ENCODE assay signal across 30 cellular contexts in genomic region chr22:17475318-17476212, GRCh38.
DNase-seq lines count a peak whose midpoint lies in the region; TF ChIP-seq lines count a peak whose summit lies in the region.
"Had no signal": no experiment of that assay in that cellular context is flagged by ENCODE, and none has a peak within 500 bp of the region (broad histone marks: within the 10 kb centered on the region; RNA-seq: fewer than 3 reads in every experiment).

No MANE protein-coding gene starts in this region.

- H2BK15ac ChIP-seq in H9 (ENCODE audit: low read depth, low read length), result no peak overlapping the region
- no peak overlapping the region for H2BK15ac ChIP-seq in mesendoderm (replicated peaks; ENCODE audit: low read depth)

- H3K18ac ChIP-seq in H9 (ENCODE audit: insufficient read length, low read depth, low read length), result no peak overlapping the region
- peak overlapping the region; percentile 22 for H3K18ac ChIP-seq in mesendoderm (ENCODE audit: low read length)

- H3K36me3 ChIP-seq in HUES48 (ENCODE audit: control insufficient read depth, insufficient read depth, low read length), result peaks cover 39% of the 10 kb centered on the region
- no peaks in the 10 kb centered on the region for H3K36me3 ChIP-seq in OCI-LY7 (ENCODE audit: insufficient read depth, low read length)
- H3K36me3 ChIP-seq in mesendoderm (ENCODE audit: control insufficient read depth, insufficient read depth, low read length), result no peaks in the 10 kb centered on the region
- no peaks in the 10 kb centered on the region for H3K36me3 ChIP-seq in BE2C
- H3K36me3 ChIP-seq: esophagus squamous epithelium, heart right ventricle had no signal

- no peak overlapping the region for H2BK20ac ChIP-seq in H9 (ENCODE audit: low read depth, low read length, poor library complexity, severe bottlenecking)

- no peaks in the 10 kb centered on the region for H3K9me3 Mint-ChIP-seq in H9
- H3K9me3 Mint-ChIP-seq: activated naive CD4-positive, alpha-beta T cell treated with anti-CD3 and anti-CD28 coated beads, Interleukin-2, amount 50 U/mL, for 24 hours; activated T-helper 2 cell treated with anti-CD3 and anti-CD28 coated beads, Interferon-gamma antibody, Interleukin-2, Interleukin-4, amounts not matched to agents 10 μg/mL and 5 μg/mL and 100 μg/mL, durations not matched to agents 14 hours and 24 hours and 36 hours; stimulated activated naive B cell treated with anti-CD40 and anti-IgM and Interleukin-4, amounts not matched to agents 10 μg/mL and 1 μg/mL and 100 μg/mL, for 72 hours had no signal

- H3K4me1 ChIP-seq in H9 (ENCODE audit: insufficient read depth, low read length) (peaks cover 14% of the 10 kb centered on the region; the same call in 1 of the 2 replicates), HUES48 (ENCODE audit: control insufficient read depth, insufficient read depth, low read length) (peaks cover 63% of the 10 kb centered on the region), OCI-LY7 (ENCODE audit: insufficient read depth, low read length, poor library complexity, severe bottlenecking) (no peaks in the 10 kb centered on the region), mesendoderm (ENCODE audit: control insufficient read depth, low read depth, low read length) (peaks cover 28% of the 10 kb centered on the region), BE2C (no peaks in the 10 kb centered on the region; the same call in 1 of the 2 replicates)
- H3K4me1 ChIP-seq: esophagus squamous epithelium, foreskin keratinocyte had no signal

- H3K27me3 ChIP-seq in H9 (ENCODE audit: insufficient read depth, low read length), result no peaks in the 10 kb centered on the region
- H3K27me3 ChIP-seq in HUES48 (ENCODE audit: control insufficient read depth, insufficient read depth, low read length), result no peaks in the 10 kb centered on the region
- no peaks in the 10 kb centered on the region for H3K27me3 ChIP-seq in mesendoderm (ENCODE audit: insufficient read depth, low read length, poor library complexity)
- no peaks in the 10 kb centered on the region; the same call in 1 of the 2 replicates for H3K27me3 ChIP-seq in BE2C

- H4K5ac ChIP-seq in H9 (ENCODE audit: insufficient read length, low read depth, low read length) (no peak overlapping the region), mesendoderm (ENCODE audit: low read length) (no peak overlapping the region)

- POLR2A ChIA-PET in OCI-LY7 (lab: Charles Lee) (interaction anchor here (0.6 to 1.0 kb wide), 3 partner anchors 14 to 747 kb away, joined by 3 read pairs; no protein-coding TSS in a partner anchor), RWPE1 (lab: Yijun Ruan, JAX; ENCODE audit: low non-redundant PET) (no interaction called here)

- H3K79me2 ChIP-seq in H9 (ENCODE audit: insufficient read depth, low read length), result peaks cover 25% of the 10 kb centered on the region; the same call in 1 of the 2 replicates
- H3K79me2 ChIP-seq in OCI-LY7 (ENCODE audit: insufficient read depth, low read depth, low read length), result no peaks in the 10 kb centered on the region
- H3K79me2 ChIP-seq in mesendoderm (ENCODE audit: control insufficient read depth, insufficient read depth, low read length), result peaks cover 53% of the 10 kb centered on the region

- no peak overlapping the region for H3K23ac ChIP-seq in H9 (ENCODE audit: insufficient read length, low read depth, low read length)
- H3K23ac ChIP-seq in mesendoderm (ENCODE audit: low read length), result no peak overlapping the region

- H3T11ph ChIP-seq in H9 (ENCODE audit: low read length), result no peak overlapping the region

- no peak overlapping the region for H3K9ac ChIP-seq in H9 (ENCODE audit: extremely low read depth, insufficient read length, low read length)
- no peak overlapping the region for H3K9ac ChIP-seq in HUES48 (ENCODE audit: low read depth, low read length)
- H3K9ac ChIP-seq in mesendoderm (ENCODE audit: low read length), result no peak overlapping the region

- H2AFZ ChIP-seq in H9 (ENCODE audit: low read length) (no peak overlapping the region), OCI-LY7 (ENCODE audit: low read length) (no peak overlapping the region)

- H2BK5ac ChIP-seq in H9 (ENCODE audit: insufficient read length, low read length) (no peak overlapping the region), mesendoderm (ENCODE audit: low read length) (no peak overlapping the region)

- peaks cover 66 to 67% of the 10 kb centered on the region in 2 experiments for H3K4me1 Mint-ChIP-seq in H9
- H3K4me1 Mint-ChIP-seq: activated naive CD4-positive, alpha-beta T cell treated with anti-CD3 and anti-CD28 coated beads, Interleukin-2, amount 50 U/mL, for 24 hours had no signal

- H3K9me2 ChIP-seq in OCI-LY7 (ENCODE audit: insufficient read depth, low read length), result no peaks in the 10 kb centered on the region

- peaks cover 23 to 39% (median 38%) of the 10 kb centered on the region in 3 experiments for H3K36me3 Mint-ChIP-seq in H9 (ENCODE audit: insufficient read depth in 1 of 3, low read depth in 3 of 3)
- H3K36me3 Mint-ChIP-seq: activated naive CD4-positive, alpha-beta T cell treated with anti-CD3 and anti-CD28 coated beads, Interleukin-2, amount 50 U/mL, for 24 hours; stimulated activated naive B cell treated with anti-CD40 and anti-IgM and Interleukin-4, amounts not matched to agents 10 μg/mL and 1 μg/mL and 100 μg/mL, for 72 hours had no signal

- H3K4me3 ChIP-seq in HUES48 (ENCODE audit: low read depth, low read length) (no peak overlapping the region), OCI-LY7 (ENCODE audit: low read depth, low read length, poor library complexity, severe bottlenecking) (no peak overlapping the region), mesendoderm (ENCODE audit: low read length) (no peak overlapping the region), BE2C (ENCODE audit: low read depth, low read length) (no peak overlapping the region)
- H3K4me3 ChIP-seq: esophagus squamous epithelium, GM12878, heart right ventricle had no signal

- H4K20me1 ChIP-seq in H9 (ENCODE audit: control insufficient read depth, insufficient read depth, insufficient read length) (no peaks in the 10 kb centered on the region), OCI-LY7 (ENCODE audit: insufficient read depth, low read length) (no peaks in the 10 kb centered on the region)

- H3K23me2 ChIP-seq in H9 (ENCODE audit: insufficient read length, low read depth, low read length, poor library complexity, severe bottlenecking), result no peaks in the 10 kb centered on the region

- peaks cover 4% of the 10 kb centered on the region for H3K79me1 ChIP-seq in H9 (ENCODE audit: insufficient read depth, low read depth, low read length, poor library complexity, severe bottlenecking)
- peaks cover 20% of the 10 kb centered on the region for H3K79me1 ChIP-seq in mesendoderm (ENCODE audit: low read length)

- no peak overlapping the region for H3K27ac ChIP-seq in H9 (ENCODE audit: insufficient read length, low read depth, low read length)
- H3K27ac ChIP-seq in HUES48 (ENCODE audit: low read depth, low read length), result peak overlapping the region; percentile 54
- H3K27ac ChIP-seq in OCI-LY7 (ENCODE audit: low read depth, low read length, poor library complexity, severe bottlenecking), result no peak overlapping the region
- no peak overlapping the region for H3K27ac ChIP-seq in mesendoderm (ENCODE audit: low read depth, low read length)
- no peak overlapping the region for H3K27ac ChIP-seq in RWPE1
- H3K27ac ChIP-seq: esophagus squamous epithelium, foreskin keratinocyte, heart right ventricle, VCaP had no signal

- no peak overlapping the region for H3K4me2 ChIP-seq in H9 (ENCODE audit: insufficient read depth, insufficient read length, low read length)
- H3K4me2 ChIP-seq in OCI-LY7 (ENCODE audit: low read length), result no peak overlapping the region
- H3K4me2 ChIP-seq in mesendoderm (ENCODE audit: low read length), result no peak overlapping the region

- H2AK5ac ChIP-seq in H9 (ENCODE audit: insufficient read length, low read length) (no peak overlapping the region), mesendoderm (ENCODE audit: low read length) (no peak overlapping the region)

- DNase-seq in H9 (no peak), OCI-LY7 (ENCODE audit: low spot score) (peak; percentile 14), mesendoderm (no peak), RWPE1 (ENCODE audit: low spot score) (no peak), OCI-M1 (lab: John Stamatoyannopoulos, UW) (no peak), cerebellum (ENCODE audit: low spot score) (no peak), BE2C (no peak)
- DNase-seq: activated CD4-positive, alpha-beta T cell treated with anti-CD3 and anti-CD28 coated beads for 48 hours; activated T-cell treated with anti-CD3 and anti-CD28 coated beads for 4 hours; aorta; C1 segment of cervical spinal cord; caudate nucleus; COR-L47; esophagus squamous epithelium; foreskin keratinocyte; H7; heart right ventricle; left ventricle myocardium superior; NCI-H1436 treated with DMSO at 0.1 percent for 48 hours; NCI-H2171 treated with DMSO at 0.1 percent for 48 hours; NCI-H524 treated with DMSO at 0.1 percent for 48 hours; occipital lobe; stimulated activated CD4-positive, alpha-beta T cell treated with anti-CD3 and anti-CD28 coated beads, Interleukin-15, amount 100 ng/mL, for 24 hours; stimulated activated naive B cell treated with anti-CD40 and anti-IgM and Interleukin-4, amounts not matched to agents 10 μg/mL and 1 μg/mL and 100 μg/mL, for 72 hours; T-helper 9 cell had no signal

- H2BK12ac ChIP-seq in H9 (ENCODE audit: insufficient read length, low read depth, low read length), result no peak overlapping the region

- TF ChIP-seq CTCF in H9 (conservative IDR thresholded peaks at IDR 0.05), result no peak
- no peak for TF ChIP-seq CTCF in OCI-LY7 (conservative IDR thresholded peaks at IDR 0.05; ENCODE audit: low read length)
- TF ChIP-seq CTCF in RWPE1 (conservative IDR thresholded peaks at IDR 0.05; ENCODE audit: low read depth), result no peak
- TF ChIP-seq CTCF in BE2C (IDR thresholded peaks at IDR 0.05; ENCODE audit: low read depth, low read length), result no peak

- CTCF ChIA-PET in OCI-LY7 (lab: Charles Lee; ENCODE audit: unreplicated experiment) (no interaction called here), RWPE1 (lab: Yijun Ruan, JAX) (no interaction called here)

- no peaks in the 10 kb centered on the region for H3K27me3 Mint-ChIP-seq in H9 (ENCODE audit: low read depth)

- BruUV-seq in OCI-LY7 (replicated peaks; lab: Mats Ljungman, UMichigan), result no TSS peak

- no peak overlapping the region for H3K14ac ChIP-seq in H9 (ENCODE audit: insufficient read depth, low read length)

- H3K4me3 Mint-ChIP-seq in H9, result no peak overlapping the region
- H3K4me3 Mint-ChIP-seq: activated naive CD4-positive, alpha-beta T cell treated with anti-CD3 and anti-CD28 coated beads, Interleukin-2, amount 50 U/mL, for 24 hours; stimulated activated naive B cell treated with anti-CD40 and anti-IgM and Interleukin-4, amounts not matched to agents 10 μg/mL and 1 μg/mL and 100 μg/mL, for 72 hours had no signal

- no CpG with 5 or more reads among the region's 12 CpGs for WGBS in H9 (ENCODE audit: extremely low coverage, insufficient read length, low lambda C conversion rate)
- WGBS in mesendoderm (ENCODE audit: extremely low coverage, insufficient coverage, low lambda C conversion rate), result no CpG with 5 or more reads among the region's 12 CpGs

- no peak overlapping the region for H3K56ac ChIP-seq in H9 (ENCODE audit: insufficient read length, low read depth, low read length)
- H3K56ac ChIP-seq in mesendoderm (ENCODE audit: low read length), result peak overlapping the region; percentile 43

- H3K4ac ChIP-seq in H9 (ENCODE audit: low read depth, low read length) (no peak overlapping the region), mesendoderm (ENCODE audit: low read depth, low read length) (no peak overlapping the region)

- H2BK120ac ChIP-seq in H9 (ENCODE audit: low read depth, low read length, poor library complexity, severe bottlenecking), result no peak overlapping the region
- no peak overlapping the region for H2BK120ac ChIP-seq in mesendoderm (ENCODE audit: low read depth, low read length)

- intact Hi-C loops in OCI-LY7 (cut with micrococcal nuclease; ENCODE audit: unreplicated experiment), result loop anchor here (5.0 kb wide), 1 partner anchor 38 kb away; no protein-coding TSS in a partner anchor

- H4K91ac ChIP-seq in H9 (ENCODE audit: insufficient read length, low read depth, low read length), result no peak overlapping the region

- H4K8ac ChIP-seq in H9 (replicated peaks; ENCODE audit: insufficient read length, low read depth, low read length) (no peak overlapping the region), mesendoderm (ENCODE audit: low read depth, low read length) (no peak overlapping the region)

- peak overlapping the region; percentile 27 to 69 (median 34) for H3K27ac Mint-ChIP-seq in H9
- H3K27ac Mint-ChIP-seq: activated naive CD4-positive, alpha-beta T cell treated with anti-CD3 and anti-CD28 coated beads, Interleukin-2, amount 50 U/mL, for 24 hours; activated T-helper 2 cell treated with anti-CD3 and anti-CD28 coated beads, Interferon-gamma antibody, Interleukin-2, Interleukin-4, amounts not matched to agents 10 μg/mL and 5 μg/mL and 100 μg/mL, durations not matched to agents 14 hours and 24 hours and 36 hours; stimulated activated naive B cell treated with anti-CD40 and anti-IgM and Interleukin-4, amounts not matched to agents 10 μg/mL and 1 μg/mL and 100 μg/mL, for 72 hours had no signal

- H3K9me3 ChIP-seq in H9 (ENCODE audit: control insufficient read depth, low read depth, low read length), result no peaks in the 10 kb centered on the region
- no peaks in the 10 kb centered on the region for H3K9me3 ChIP-seq in HUES48 (ENCODE audit: control insufficient read depth, insufficient read depth, low read length)
- H3K9me3 ChIP-seq in OCI-LY7 (ENCODE audit: low read length), result no peaks in the 10 kb centered on the region
- H3K9me3 ChIP-seq in BE2C, result no peaks in the 10 kb centered on the region
- H3K9me3 ChIP-seq: esophagus squamous epithelium, heart right ventricle had no signal
